27 cellular contexts compared by ENCODE assay signal in the genomic region with DNA sequence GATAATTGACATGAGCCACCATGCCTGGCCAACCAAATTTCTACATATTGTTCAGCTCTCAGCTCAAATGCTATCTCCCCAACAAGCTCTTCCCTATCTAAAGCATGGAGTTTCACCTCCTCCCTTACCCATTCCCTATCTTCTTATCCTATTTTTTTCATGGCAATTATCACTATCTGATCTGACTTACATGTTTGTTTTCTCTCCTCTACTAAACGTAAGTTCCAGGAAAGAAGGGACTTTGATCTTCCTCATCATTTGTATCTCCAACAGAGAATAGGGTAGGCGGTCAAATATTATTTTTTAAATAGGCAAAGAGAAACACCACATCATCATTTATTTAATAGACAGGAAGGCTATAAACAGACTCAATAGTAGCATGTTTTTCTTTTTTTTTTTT.
"Had no signal": no experiment of that assay in that cellular context is flagged by ENCODE, and none has a peak within 500 bp of the region (broad histone marks: within the 10 kb centered on the region; RNA-seq: fewer than 3 reads in every experiment).

No MANE protein-coding gene starts in this region.

- ATAC-seq: heart left ventricle; left ventricle myocardium superior; mucosa of descending colon; naive thymus-derived CD4-positive, alpha-beta T cell; natural killer cell treated with Interleukin-12 subunit alpha and Interleukin-12 subunit beta and Interleukin-15 and Interleukin-18, amount 100 ng/mL, for 72 hours; right cardiac atrium; stimulated activated effector memory CD8-positive, alpha-beta T cell treated with anti-CD3 and anti-CD28 coated beads, Interleukin-12 subunit alpha, Interleukin-12 subunit beta, amount 100 ng/mL, for 72 hours had no signal

- DNase-seq: heart left ventricle; islet precursor cell; left ventricle myocardium superior; lower lobe of right lung; mammary epithelial cell; mesenchymal stem cell; midbrain; mucosa of descending colon; naive thymus-derived CD4-positive, alpha-beta T cell; ovary; posterior cingulate gyrus; retina; right cardiac atrium; sigmoid colon; small intestine; spleen; stimulated activated CD4-positive, alpha-beta T cell treated with anti-CD3 and anti-CD28 coated beads, Interleukin-4, amount 100 ng/mL, for 24 hours; stimulated activated naive CD4-positive, alpha-beta T cell; tibial artery; trophoblast cell; uterus had no signal

- H3K27me3 ChIP-seq: heart left ventricle, hepatocyte, ovary, sigmoid colon, spleen, suprapubic skin, tibial artery, uterus had no signal

- H3K36me3 ChIP-seq: ovary, sigmoid colon, thoracic aorta, tibial artery, uterus had no signal

- H3K4me3 ChIP-seq: heart left ventricle, hepatocyte, lower lobe of right lung, mucosa of descending colon, ovary, prostate gland, sigmoid colon, spleen, suprapubic skin, thoracic aorta, tibial artery, uterus had no signal

- H3K9me3 ChIP-seq: heart left ventricle, lower lobe of right lung, mucosa of descending colon, ovary, prostate gland, sigmoid colon, spleen, suprapubic skin, thoracic aorta, tibial artery, uterus had no signal

- H3K4me1 ChIP-seq: lower lobe of right lung, prostate gland, sigmoid colon, spleen, suprapubic skin, tibial artery, uterus had no signal

- H3K27ac ChIP-seq: heart left ventricle, hepatocyte, lower lobe of right lung, ovary, prostate gland, sigmoid colon, spleen, suprapubic skin, thoracic aorta, tibial artery, uterus had no signal
